9 cellular contexts compared by ENCODE assay signal in the genomic region with DNA sequence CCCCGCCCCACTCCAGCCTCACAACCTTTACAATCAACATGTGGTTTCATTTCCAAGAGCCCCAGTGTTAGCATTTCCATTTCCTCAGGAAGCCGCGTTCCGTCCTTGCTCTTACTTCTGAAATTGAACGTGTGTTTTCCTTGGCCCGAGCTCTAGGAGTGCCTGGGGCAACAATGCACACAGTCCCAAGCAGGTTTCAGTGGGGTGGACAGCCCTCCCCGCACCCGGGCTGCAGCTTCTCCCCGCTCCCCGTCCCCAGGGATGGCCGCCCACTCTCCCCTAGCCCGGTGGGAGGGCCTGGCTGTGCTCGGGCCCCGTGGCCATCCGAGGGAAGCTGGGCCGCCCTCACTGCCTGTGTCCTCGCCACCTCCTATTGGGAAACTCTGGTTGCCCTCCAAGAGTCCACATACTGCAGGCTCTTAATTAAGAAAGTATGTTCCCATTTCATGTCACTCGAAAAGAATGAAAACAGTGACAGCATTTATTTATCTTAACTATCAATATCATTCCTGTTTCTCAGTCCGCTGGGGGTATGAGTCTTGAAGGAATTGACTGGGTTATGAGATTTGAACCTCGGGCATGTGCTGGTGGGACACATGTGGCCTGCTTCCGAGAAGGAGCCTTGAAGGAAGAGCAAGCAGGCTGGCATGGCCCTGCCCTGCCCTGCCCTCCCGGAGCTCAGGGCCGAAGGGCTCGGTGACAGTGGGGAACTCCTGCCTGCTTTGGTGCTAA.
DNase-seq lines count a peak whose midpoint lies in the region; ATAC-seq, FAIRE-seq and TF ChIP-seq lines count a peak whose summit lies in the region.
"Had no signal": no experiment of that assay in that cellular context is flagged by ENCODE, and none has a peak within 500 bp of the region (broad histone marks: within the 10 kb centered on the region; RNA-seq: fewer than 3 reads in every experiment).

No MANE protein-coding gene starts in this region.

- H3K4me3 Mint-ChIP-seq in stimulated activated naive B cell treated with anti-CD40 and anti-IgM and Interleukin-4, amounts not matched to agents 10 μg/mL and 1 μg/mL and 100 μg/mL, for 72 hours, result peak overlapping the region in 1 of 2 donors; percentile 37

- no peaks in the 10 kb centered on the region for H3K27me3 ChIP-seq in GM23248 (replicated peaks; ENCODE audit: insufficient read depth)

- H3K9me2 ChIP-seq in GM23248 (ENCODE audit: insufficient read depth), result no peaks in the 10 kb centered on the region

- H4K20me1 ChIP-seq in GM23248 (ENCODE audit: insufficient read depth), result no peaks in the 10 kb centered on the region

- no peak for FAIRE-seq in kidney (lab: Jason Lieb, UNC)
- no peak for FAIRE-seq in GM12891 (lab: Jason Lieb, UNC)

- H3K4me1 ChIP-seq in GM23248 (ENCODE audit: insufficient read depth) (peaks cover 26% of the 10 kb centered on the region), kidney (ENCODE audit: control insufficient read depth in 1 of 2, insufficient read depth in 1 of 2, low read depth in 1 of 2, low read length in 2 of 2) (peaks cover 0 to 2% of the 10 kb centered on the region in 2 donors)

- peaks cover 18 to 32% of the 10 kb centered on the region in 2 donors for H3K36me3 Mint-ChIP-seq in stimulated activated naive B cell treated with anti-CD40 and anti-IgM and Interleukin-4, amounts not matched to agents 10 μg/mL and 1 μg/mL and 100 μg/mL, for 72 hours

- intact Hi-C loops in kidney (cut with DNase I), result no loop called here

- no peaks in the 10 kb centered on the region for H3K36me3 ChIP-seq in GM23248 (ENCODE audit: low read depth)
- H3K36me3 ChIP-seq in kidney (ENCODE audit: control insufficient read depth in 1 of 2, insufficient read depth in 2 of 2, low read length in 2 of 2), result no peaks in the 10 kb centered on the region

- H3K4me3 ChIP-seq in GM23248 (peak overlapping the region; percentile 70), kidney (ENCODE audit: low read length in 2 of 2) (peak overlapping the region in 1 of 2 donors; percentile 21)

- no peak for TF ChIP-seq CTCF in kidney (IDR thresholded peaks at IDR 0.05; ENCODE audit: borderline replicate concordance, extremely low read depth, insufficient read depth)

- in situ Hi-C loops in GM23248 (cut with MboI), result no loop called here
- in situ Hi-C loops in T47D (cut with HindIII; ENCODE audit: low pct_unique_long_range_greater_than_20kb, low sequenced_read_pairs), result no loop called here

- H3K27ac ChIP-seq in GM23248, result peak overlapping the region; percentile 100
- peak overlapping the region; percentile 59 to 60 for H3K27ac ChIP-seq in kidney (ENCODE audit: low read depth in 2 of 2, low read length in 2 of 2)

- peaks cover 63 to 84% of the 10 kb centered on the region in 2 donors for H3K4me1 Mint-ChIP-seq in stimulated activated naive B cell treated with anti-CD40 and anti-IgM and Interleukin-4, amounts not matched to agents 10 μg/mL and 1 μg/mL and 100 μg/mL, for 72 hours

- DNase-seq in GM23248 (peak; percentile 95), T47D (ENCODE audit: low read depth in 1 of 2, low spot score in 1 of 2) (peak; percentile 45 to 52), kidney (peak; percentile 89), GM12891 (ENCODE audit: insufficient read length, low spot score) (no peak), SIG-M5 (lab: John Stamatoyannopoulos, UW) (no peak)
- no peak for DNase-seq in stimulated activated naive B cell treated with anti-CD40 and anti-IgM and Interleukin-4, amounts not matched to agents 10 μg/mL and 1 μg/mL and 100 μg/mL, for 72 hours
- DNase-seq: activated effector memory CD4-positive, alpha-beta T cell treated with Interleukin-2 at 50 U/mL for 16 hours had no signal

- H3K27me3 Mint-ChIP-seq in stimulated activated naive B cell treated with anti-CD40 and anti-IgM and Interleukin-4, amounts not matched to agents 10 μg/mL and 1 μg/mL and 100 μg/mL, for 72 hours, result no peaks in the 10 kb centered on the region

- WGBS in GM23248 (ENCODE audit: low coverage in 1 of 2, low lambda C conversion rate in 2 of 2, missing lambda C conversion rate in 2 of 2), 2 experiments, result 1 to 2% methylated on average over 24 of the region's 24 CpGs

- peaks cover 29% of the 10 kb centered on the region for H3F3A ChIP-seq in GM23248 (ENCODE audit: insufficient read depth)

- no peak for TF ChIP-seq POLR2A in GM12891 (IDR thresholded peaks at IDR 0.05; ENCODE audit: low read depth, low read length)

- no peak for ATAC-seq in stimulated activated naive B cell treated with anti-CD40 and anti-IgM and Interleukin-4, amounts not matched to agents 10 μg/mL and 1 μg/mL and 100 μg/mL, for 72 hours (replicated peaks)
- ATAC-seq in GM19452 (IDR thresholded peaks at IDR 0.05; ENCODE audit: unreplicated experiment) (no peak), GM18909 (IDR thresholded peaks at IDR 0.05; ENCODE audit: poor library complexity, unreplicated experiment) (no peak)

- H3K9me3 Mint-ChIP-seq in stimulated activated naive B cell treated with anti-CD40 and anti-IgM and Interleukin-4, amounts not matched to agents 10 μg/mL and 1 μg/mL and 100 μg/mL, for 72 hours, result peaks cover 5 to 14% of the 10 kb centered on the region in 2 donors

- H2AFZ ChIP-seq in GM23248, result 0 out of 2 replicates have a peak overlapping the region, but pooled peaks have one; percentile 9

- peak overlapping the region; percentile 92 for H3K4me2 ChIP-seq in GM23248 (ENCODE audit: unreplicated experiment)

- 0 out of 2 replicates have a peak, but pooled peaks cover 6% of the 10 kb centered on the region for H3K79me2 ChIP-seq in GM23248 (ENCODE audit: insufficient read depth)

- H3K9me3 ChIP-seq in GM23248 (ENCODE audit: low read depth), result no peaks in the 10 kb centered on the region
- no peaks in the 10 kb centered on the region for H3K9me3 ChIP-seq in kidney (ENCODE audit: control insufficient read depth in 1 of 2, low read length in 2 of 2)

- H3K9ac ChIP-seq in GM23248, result peak overlapping the region; percentile 95
- H3K9ac ChIP-seq in kidney (ENCODE audit: low read length in 2 of 2), result peak overlapping the region in 1 of 2 donors; percentile 29

- H3K27ac Mint-ChIP-seq in stimulated activated naive B cell treated with anti-CD40 and anti-IgM and Interleukin-4, amounts not matched to agents 10 μg/mL and 1 μg/mL and 100 μg/mL, for 72 hours, result peak overlapping the region; percentile 89

TF ChIP-seq in GM12891, 5 proteins besides CTCF, POLR2A, EP300 and RAD21:
- TF ChIP-seq TAF1 (IDR thresholded peaks at IDR 0.05; ENCODE audit: low read depth, low read length), result no peak
- no peak for TF ChIP-seq PAX5 (IDR thresholded peaks at IDR 0.05; ENCODE audit: insufficient read depth, low read length, severe bottlenecking)
- TF ChIP-seq POU2F2 (IDR thresholded peaks at IDR 0.05; ENCODE audit: low read depth, low read length), result no peak
- TF ChIP-seq SPI1 (IDR thresholded peaks at IDR 0.05; ENCODE audit: low read depth, low read length), result no peak
- TF ChIP-seq POLR2AphosphoS5 (IDR thresholded peaks at IDR 0.05; ENCODE audit: low read depth, low read length), result no peak

Comparison
In these comparisons a context has a peak if more than half of its experiments do, and no peak if none do; other contexts are left out.
1. DNase-seq: peak in GM23248 (single experiment), T47D (2 of 2) and kidney (single experiment); none in stimulated activated naive B cell treated with anti-CD40 and anti-IgM and Interleukin-4, amounts not matched to agents 10 μg/mL and 1 μg/mL and 100 μg/mL, for 72 hours (single experiment), GM12891 (single experiment) and SIG-M5 (single experiment).